Comparison of ENCODE assay signal across 10 cellular contexts in genomic region chr19:39246951-39247669, GRCh38. TPM values are rescaled to one million over a fixed set of nuclear protein-coding genes. Genes with fewer than 3 reads are reported as not detected.
A peak's percentile ranks its signal among the peaks of the same experiment; 100 is the strongest.
DNase-seq lines count a peak whose midpoint lies in the region; ATAC-seq, FAIRE-seq and TF ChIP-seq lines count a peak whose summit lies in the region.
"Had no signal": no experiment of that assay in that cellular context is flagged by ENCODE, and none has a peak within 500 bp of the region (broad histone marks: within the 10 kb centered on the region; RNA-seq: fewer than 3 reads in every experiment).

No MANE protein-coding gene starts in this region.

- H3K36me3 Mint-ChIP-seq in activated naive CD4-positive, alpha-beta T cell treated with anti-CD3 and anti-CD28 coated beads for 36 hours (ENCODE audit: low read depth) = no peaks in the 10 kb centered on the region

- no peak for DNase-seq in activated CD4-positive, CD25-positive, alpha-beta regulatory T cell treated with anti-CD3 and anti-CD28 coated beads, Interleukin-2, amount 50 U/mL, for 72 hours
- peak; percentile 36 for DNase-seq in activated naive CD4-positive, alpha-beta T cell treated with anti-CD3 and anti-CD28 coated beads for 36 hours
- DNase-seq in iris pigment epithelial cell (ENCODE audit: low read depth) (peak; percentile 32), substantia nigra (lab: John Stamatoyannopoulos, UW) (peak in 32 of 49 donors; percentile 1 to 58 (median 18)), GM12892 (ENCODE audit: insufficient read length) (no peak), NCI-H2029 treated with DMSO at 0.1 percent for 48 hours (lab: John Stamatoyannopoulos, UW) (no peak)

- H3K27me3 Mint-ChIP-seq in activated naive CD4-positive, alpha-beta T cell treated with anti-CD3 and anti-CD28 coated beads for 36 hours (ENCODE audit: low read depth) = peaks cover 5% of the 10 kb centered on the region

- peaks cover 6% of the 10 kb centered on the region for H3K4me1 Mint-ChIP-seq in activated naive CD4-positive, alpha-beta T cell treated with anti-CD3 and anti-CD28 coated beads for 36 hours (ENCODE audit: low read depth)

- H3K27ac Mint-ChIP-seq in activated naive CD4-positive, alpha-beta T cell treated with anti-CD3 and anti-CD28 coated beads for 36 hours = no peak overlapping the region

- no peak for TF ChIP-seq POLR2A in GM12892 (IDR thresholded peaks at IDR 0.05; ENCODE audit: low read depth, low read length)

- peak overlapping the region; percentile 12 for H3K4me3 Mint-ChIP-seq in activated naive CD4-positive, alpha-beta T cell treated with anti-CD3 and anti-CD28 coated beads for 36 hours

- H3K9me3 Mint-ChIP-seq in activated naive CD4-positive, alpha-beta T cell treated with anti-CD3 and anti-CD28 coated beads for 36 hours = no peaks in the 10 kb centered on the region

- intact Hi-C loops in activated naive CD4-positive, alpha-beta T cell treated with anti-CD3 and anti-CD28 coated beads for 36 hours (cut with micrococcal nuclease) = no loop called here

- H3K27ac ChIP-seq in substantia nigra (ENCODE audit: low read depth, low read length, poor library complexity, severe bottlenecking) = no peak overlapping the region

- CTCF ChIA-PET in activated naive CD4-positive, alpha-beta T cell treated with anti-CD3 and anti-CD28 coated beads for 36 hours (lab: Charles Lee) = no interaction called here

- FAIRE-seq in GM12892 (lab: Jason Lieb, UNC) = no peak

- ATAC-seq in activated CD4-positive, CD25-positive, alpha-beta regulatory T cell treated with anti-CD3 and anti-CD28 coated beads, Interleukin-2, amount 50 U/mL, for 24 hours = peak; percentile 37 to 64
- no peak for ATAC-seq in GM21529 (IDR thresholded peaks at IDR 0.05; ENCODE audit: unreplicated experiment)

RNA-seq across cellular contexts. Expression of gene IFNL4, which starts 1.5 kb away (rescaled TPM):
- total RNA-seq in activated naive CD4-positive, alpha-beta T cell treated with anti-CD3 and anti-CD28 coated beads for 36 hours = not detected
- polyA plus RNA-seq in GM12892 (2012; ENCODE audit: missing spikeins) = not detected
- total RNA-seq: kidney epithelial cell, subcutaneous adipose tissue had no signal

RNA-seq across cellular contexts. Expression of gene IFNL3, which starts 2.3 kb away (rescaled TPM):
- total RNA-seq in activated naive CD4-positive, alpha-beta T cell treated with anti-CD3 and anti-CD28 coated beads for 36 hours = 1 to 10 TPM; 1.2 to 1.3 TPM
- not detected for polyA plus RNA-seq in GM12892 (2012; ENCODE audit: missing spikeins)
- total RNA-seq: kidney epithelial cell, subcutaneous adipose tissue had no signal

RNA-seq across cellular contexts. Expression of gene IFNL2, which starts 21.1 kb away (rescaled TPM):
- under 1 TPM; 0.69 to 0.93 TPM for total RNA-seq in activated naive CD4-positive, alpha-beta T cell treated with anti-CD3 and anti-CD28 coated beads for 36 hours
- polyA plus RNA-seq in GM12892 (2012; ENCODE audit: missing spikeins) = not detected
- total RNA-seq: kidney epithelial cell, subcutaneous adipose tissue had no signal

RNA-seq across cellular contexts. Expression of gene SYCN, which starts 43.0 kb away (rescaled TPM):
- not detected for total RNA-seq in activated naive CD4-positive, alpha-beta T cell treated with anti-CD3 and anti-CD28 coated beads for 36 hours
- polyA plus RNA-seq in GM12892 (2012; ENCODE audit: missing spikeins) = not detected
- total RNA-seq: kidney epithelial cell, subcutaneous adipose tissue had no signal

RNA-seq across cellular contexts. Expression of gene IFNL1, which starts 49.1 kb away (rescaled TPM):
- total RNA-seq in activated naive CD4-positive, alpha-beta T cell treated with anti-CD3 and anti-CD28 coated beads for 36 hours = 1 to 10 TPM in 1 of 2 experiments, under 1 TPM in 1; 0.91 to 1.0 TPM
- not detected for polyA plus RNA-seq in GM12892 (2012; ENCODE audit: missing spikeins)
- total RNA-seq: kidney epithelial cell, subcutaneous adipose tissue had no signal

Comparison
In these comparisons a context has a peak if more than half of its experiments do, and no peak if none do; other contexts are left out.
1. DNase-seq: peak in activated naive CD4-positive, alpha-beta T cell treated with anti-CD3 and anti-CD28 coated beads for 36 hours (single experiment), iris pigment epithelial cell (single experiment) and substantia nigra (32 of 49); none in activated CD4-positive, CD25-positive, alpha-beta regulatory T cell treated with anti-CD3 and anti-CD28 coated beads, Interleukin-2, amount 50 U/mL, for 72 hours (single experiment), GM12892 (single experiment) and NCI-H2029 treated with DMSO at 0.1 percent for 48 hours (single experiment).